In genomic region chr1:158025576-158026230, GRCh38 we compare ENCODE assay signal across 17 cellular contexts. TPM values are rescaled to one million over a fixed set of nuclear protein-coding genes. Genes with fewer than 3 reads are reported as not detected.
DNase-seq lines count a peak whose midpoint lies in the region; ATAC-seq, FAIRE-seq and TF ChIP-seq lines count a peak whose summit lies in the region.
"Had no signal": no experiment of that assay in that cellular context is flagged by ENCODE, and none has a peak within 500 bp of the region (broad histone marks: within the 10 kb centered on the region; RNA-seq: fewer than 3 reads in every experiment).

No MANE protein-coding gene starts in this region.

- WGBS in sigmoid colon, 2 donors: 74 to 84% methylated on average over 6 of the region's 6 CpGs

- H3K27ac ChIP-seq in RWPE1: peak overlapping the region; percentile 69
- peak overlapping the region; percentile 34 to 96 (median 56) for H3K27ac ChIP-seq in sigmoid colon
- H3K27ac ChIP-seq: ovary had no signal

- ATAC-seq in left ventricle myocardium superior: peak; percentile 31
- ATAC-seq: left colon had no signal

- intact Hi-C loops in left ventricle myocardium superior (cut with micrococcal nuclease): no loop called here
- intact Hi-C loops in sigmoid colon (cut with DNase I): no loop called here

- no peak for TF ChIP-seq CTCF in RWPE1 (conservative IDR thresholded peaks at IDR 0.05; ENCODE audit: low read depth)
- no peak for TF ChIP-seq CTCF in sigmoid colon (IDR thresholded peaks at IDR 0.05)

- POLR2A ChIA-PET in RWPE1 (lab: Yijun Ruan, JAX; ENCODE audit: low non-redundant PET): no interaction called here

- H3K4me1 ChIP-seq in sigmoid colon: peaks cover 0 to 89% (median 83%) of the 10 kb centered on the region in 4 donors
- H3K4me1 ChIP-seq: BE2C had no signal

- no peaks in the 10 kb centered on the region for H3K27me3 ChIP-seq in sigmoid colon
- H3K27me3 ChIP-seq: ovary had no signal

- CTCF ChIA-PET in RWPE1 (lab: Yijun Ruan, JAX): interaction anchor here (0.9 kb wide), 1 partner anchor 11 kb away, joined by 3 read pairs; no protein-coding TSS in a partner anchor

- H3K9me3 ChIP-seq in sigmoid colon: no peaks in the 10 kb centered on the region
- H3K9me3 ChIP-seq: BE2C, ovary had no signal

- TF ChIP-seq EP300 in sigmoid colon (IDR thresholded peaks at IDR 0.05): no peak

- in situ Hi-C loops in Caki2 (cut with HindIII; ENCODE audit: low pct_unique_long_range_greater_than_20kb, low sequenced_read_pairs): no loop called here

- no peak overlapping the region for H3K4me3 ChIP-seq in sigmoid colon
- H3K4me3 ChIP-seq: ovary had no signal

- no peak for TF ChIP-seq POLR2A in sigmoid colon (IDR thresholded peaks at IDR 0.05)
- TF ChIP-seq POLR2A in H54 (IDR thresholded peaks at IDR 0.05; ENCODE audit: low read depth, low read length): no peak

- DNase-seq in Caki2 (ENCODE audit: low read depth) (peak; percentile 86), RWPE1 (ENCODE audit: low spot score) (no peak), left ventricle myocardium superior (no peak), sigmoid colon (no peak), NCI-H1105 treated with DMSO at 0.1 percent for 48 hours (lab: John Stamatoyannopoulos, UW) (no peak), H54 (ENCODE audit: insufficient read length, low spot score) (no peak)
- no peak for DNase-seq in activated CD4-positive, alpha-beta T cell treated with anti-CD3 and anti-CD28 coated beads, Interleukin-2, amount 50 U/mL, for 4 hours
- no peak for DNase-seq in activated CD4-positive, alpha-beta T cell treated with anti-CD3 and anti-CD28 coated beads, Interleukin-2, amount 50 U/mL, for 1 hour
- DNase-seq: activated CD4-positive, CD25-positive, alpha-beta regulatory T cell treated with anti-CD3 and anti-CD28 coated beads, Interleukin-2, amount 50 U/mL, for 72 hours; activated T-cell treated with anti-CD3 and anti-CD28 coated beads, Interleukin-2, amount 50 U/mL, for 1 hour; amygdala; BE2C; GF-D8; left colon; NCI-H1417 treated with DMSO at 0.1 percent for 48 hours; NK-92 treated with Interleukin-12 subunit alpha and Interleukin-12 subunit beta, amount 100 ng/mL, for 24 hours; ovary had no signal

- H3K36me3 ChIP-seq in sigmoid colon: peaks cover 0 to 1% (median 0%) of the 10 kb centered on the region in 4 donors
- H3K36me3 ChIP-seq: BE2C, ovary had no signal

- no peak for FAIRE-seq in H54 (lab: Jason Lieb, UNC)

RNA-seq across cellular contexts. Expression of gene KIRREL1, which starts 32.3 kb away (rescaled TPM):
- total RNA-seq in Caki2 (2014; rRNA removed; shearing (Covaris generic); ENCODE audit: low replicate concordance): 62.9 and 80.2 TPM in 2 replicates
- total RNA-seq in left ventricle myocardium superior: 10.0 TPM
- total RNA-seq in sigmoid colon: 10 to 100 TPM; 29.0 to 57.0 (median 44.0) TPM
- 10 to 100 TPM in 1 of 3 donors, 1 to 10 TPM in 1, under 1 TPM in 1; 0.92 to 11.5 (median 1.8) TPM for polyA plus RNA-seq in sigmoid colon
